ENCODE assay signal across 30 cellular contexts in genomic region chr5:107219993-107220392, GRCh38.
"Had no signal": no experiment of that assay in that cellular context is flagged by ENCODE, and none has a peak within 500 bp of the region (broad histone marks: within the 10 kb centered on the region; RNA-seq: fewer than 3 reads in every experiment).

No MANE protein-coding gene starts in this region.

- H3K9me3 Mint-ChIP-seq: dendritic cell treated with granulocyte-macrophage colony-stimulating factor and Interleukin-4, amounts not matched to agents 40 ng/mL and 50 ng/mL, for 4 days; endodermal cell; nephron progenitor cell had no signal

- H3K4me2 ChIP-seq: smooth muscle cell had no signal

- H3K27me3 Mint-ChIP-seq: dendritic cell treated with granulocyte-macrophage colony-stimulating factor and Interleukin-4, amounts not matched to agents 40 ng/mL and 50 ng/mL, for 4 days; stimulated activated naive CD8-positive, alpha-beta T cell treated with anti-CD3 and anti-CD28 coated beads, Interleukin-15, amount 100 ng/mL, for 72 hours had no signal

- H3K4me3 ChIP-seq: colonic mucosa, esophagus muscularis mucosa, lower lobe of right lung, ovary, right lobe of liver, smooth muscle cell, suprapubic skin, transverse colon, upper lobe of right lung, uterus had no signal

- H3K27ac Mint-ChIP-seq: dendritic cell treated with granulocyte-macrophage colony-stimulating factor and Interleukin-4, amounts not matched to agents 40 ng/mL and 50 ng/mL, for 4 days; endodermal cell; immature natural killer cell; naive thymus-derived CD8-positive, alpha-beta T cell; nephron progenitor cell; stimulated activated naive CD8-positive, alpha-beta T cell treated with anti-CD3 and anti-CD28 coated beads, Interleukin-15, amount 100 ng/mL, for 72 hours had no signal

- H3K4me3 Mint-ChIP-seq: dendritic cell treated with granulocyte-macrophage colony-stimulating factor and Interleukin-4, amounts not matched to agents 40 ng/mL and 50 ng/mL, for 4 days; endodermal cell; immature natural killer cell; naive thymus-derived CD8-positive, alpha-beta T cell; nephron progenitor cell; stimulated activated naive CD8-positive, alpha-beta T cell treated with anti-CD3 and anti-CD28 coated beads, Interleukin-15, amount 100 ng/mL, for 72 hours had no signal

- H3K27ac ChIP-seq: colonic mucosa, foreskin keratinocyte, lower lobe of right lung, ovary, right lobe of liver, transverse colon, upper lobe of right lung, uterus had no signal

- H3K27me3 ChIP-seq: esophagus muscularis mucosa, foreskin keratinocyte, ovary, right lobe of liver, suprapubic skin, transverse colon, upper lobe of right lung, uterus had no signal

- H3K36me3 Mint-ChIP-seq: immature natural killer cell; naive thymus-derived CD8-positive, alpha-beta T cell had no signal

- H3K4me1 Mint-ChIP-seq: endodermal cell; immature natural killer cell; naive thymus-derived CD8-positive, alpha-beta T cell; stimulated activated naive CD8-positive, alpha-beta T cell treated with anti-CD3 and anti-CD28 coated beads, Interleukin-15, amount 100 ng/mL, for 72 hours had no signal

- ATAC-seq: foreskin keratinocyte; left colon; left ventricle myocardium superior; lower lobe of right lung; naive thymus-derived CD8-positive, alpha-beta T cell; right lobe of liver; stimulated activated naive CD8-positive, alpha-beta T cell treated with anti-CD3 and anti-CD28 coated beads, Interleukin-15, amount 100 ng/mL, for 72 hours; upper lobe of right lung had no signal

- H3K36me3 ChIP-seq: colonic mucosa, esophagus muscularis mucosa, lower lobe of right lung, ovary, right lobe of liver, suprapubic skin, transverse colon, upper lobe of right lung, uterus had no signal

- DNase-seq: colonic mucosa; effector CD8-positive, alpha-beta T cell; endodermal cell; foreskin keratinocyte; hypothalamus; immature natural killer cell; islet precursor cell; kidney glomerular epithelial cell; left colon; left ventricle myocardium superior; lower lobe of right lung; naive thymus-derived CD8-positive, alpha-beta T cell; nephron progenitor cell; occipital lobe; ovary; posterior cingulate gyrus; right lobe of liver; stimulated activated CD4-positive, alpha-beta T cell treated with anti-CD3 and anti-CD28 coated beads, Interleukin-12 subunit alpha, Interleukin-12 subunit beta, amount 100 ng/mL, for 4 hours; stimulated activated CD4-positive, alpha-beta T cell treated with anti-CD3 and anti-CD28 coated beads, Interleukin-1b, Interleukin-23, amount 100 ng/mL, for 48 hours; stimulated activated CD4-positive, alpha-beta T cell treated with anti-CD3 and anti-CD28 coated beads, Interleukin-4, amount 100 ng/mL, for 1 hour; stimulated activated CD8-positive, alpha-beta memory T cell treated with anti-CD3 and anti-CD28 coated beads, Interleukin-4, amount 100 ng/mL, for 48 hours; stimulated activated naive CD4-positive, alpha-beta T cell; stimulated activated naive CD8-positive, alpha-beta T cell treated with anti-CD3 and anti-CD28 coated beads, Interleukin-15, amount 100 ng/mL, for 72 hours; transverse colon; upper lobe of right lung; uterus had no signal

- H3K9me3 ChIP-seq: colonic mucosa, esophagus muscularis mucosa, lower lobe of right lung, ovary, right lobe of liver, suprapubic skin, transverse colon, upper lobe of right lung, uterus had no signal

- H3K4me1 ChIP-seq: colonic mucosa, lower lobe of right lung, right lobe of liver, transverse colon, upper lobe of right lung, uterus had no signal
